ENCODE assay signal across 26 cellular contexts in genomic region chr10:5323446-5323845, GRCh38. TPM values are rescaled to one million over a fixed set of nuclear protein-coding genes. Genes with fewer than 3 reads are reported as not detected.
DNase-seq lines count a peak whose midpoint lies in the region; ATAC-seq, FAIRE-seq and TF ChIP-seq lines count a peak whose summit lies in the region.
"Had no signal": no experiment of that assay in that cellular context is flagged by ENCODE, and none has a peak within 500 bp of the region (broad histone marks: within the 10 kb centered on the region; RNA-seq: fewer than 3 reads in every experiment).

No MANE protein-coding gene starts in this region.

- no peaks in the 10 kb centered on the region for H3F3A ChIP-seq in GM23338 (replicated peaks; ENCODE audit: low read depth)

- H3K27ac Mint-ChIP-seq in GM23338: no peak overlapping the region
- H3K27ac Mint-ChIP-seq: CD14-positive monocyte; CD4-positive, alpha-beta memory T cell had no signal

- ATAC-seq in GM23338 (no peak), foreskin keratinocyte (no peak), HG02852 (IDR thresholded peaks at IDR 0.05; ENCODE audit: unreplicated experiment) (no peak)
- ATAC-seq: GM12878, K562 had no signal

- no peak for TF ChIP-seq CTCF in GM23338 (conservative IDR thresholded peaks at IDR 0.05; ENCODE audit: low read depth in 2 of 2)
- no peak for TF ChIP-seq CTCF in bronchial epithelial cell (IDR thresholded peaks at IDR 0.05; ENCODE audit: insufficient read depth, low read length, severe bottlenecking)
- no peak for TF ChIP-seq CTCF in foreskin keratinocyte (conservative IDR thresholded peaks at IDR 0.05)

- 0 out of 2 replicates have a peak, but pooled peaks cover 7% of the 10 kb centered on the region for H3K9me2 ChIP-seq in GM23338 (ENCODE audit: insufficient read depth)

- H3K4me2 ChIP-seq in GM23338: no peak overlapping the region
- H3K4me2 ChIP-seq: BLaER1 had no signal

- H3K36me3 Mint-ChIP-seq in GM23338 (ENCODE audit: low read depth): no peaks in the 10 kb centered on the region; the same call in 2 of the 3 replicates
- H3K36me3 Mint-ChIP-seq: CD14-positive monocyte had no signal

- H3K27me3 ChIP-seq in GM23338 (ENCODE audit: insufficient read depth) (no peaks in the 10 kb centered on the region), bronchial epithelial cell (ENCODE audit: control insufficient read depth, insufficient read depth, low read length) (no peaks in the 10 kb centered on the region), foreskin keratinocyte (no peaks in the 10 kb centered on the region)
- H3K27me3 ChIP-seq: BLaER1 had no signal

- peak; percentile 8 for DNase-seq in SIG-M5 treated with dmso at 0.1 percent for 504 hours (lab: John Stamatoyannopoulos, UW; ENCODE audit: unreplicated experiment)
- no peak for DNase-seq in SIG-M5 (lab: John Stamatoyannopoulos, UW)
- DNase-seq in GM23338 (ENCODE audit: low spot score): peak; percentile 12
- peak; percentile 55 for DNase-seq in bronchial epithelial cell (ENCODE audit: low read depth)
- DNase-seq in foreskin keratinocyte: peak; percentile 24 to 58
- DNase-seq in NCI-H2107 (lab: John Stamatoyannopoulos, UW): no peak
- DNase-seq in COLO668 (lab: John Stamatoyannopoulos, UW; ENCODE audit: unreplicated experiment): no peak
- DNase-seq: 8988T; CD4-positive, alpha-beta memory T cell; COR-L47; DMS79 treated with DMSO at 0.1 percent for 48 hours; GM23248; HCEC 1CT; IMR-90 had no signal

- H3K36me3 ChIP-seq in GM23338 (ENCODE audit: insufficient read depth): no peaks in the 10 kb centered on the region
- no peaks in the 10 kb centered on the region for H3K36me3 ChIP-seq in bronchial epithelial cell (ENCODE audit: control insufficient read depth, insufficient read depth, low read length)
- H3K36me3 ChIP-seq: BLaER1 had no signal

- H2AFZ ChIP-seq in GM23338: no peak overlapping the region
- H2AFZ ChIP-seq: GM23248 had no signal

- H4K20me1 ChIP-seq in GM23338 (replicated peaks; ENCODE audit: insufficient read depth): no peaks in the 10 kb centered on the region
- H4K20me1 ChIP-seq: BLaER1 had no signal

- no peak overlapping the region for H3K4me3 Mint-ChIP-seq in GM23338
- H3K4me3 Mint-ChIP-seq: CD14-positive monocyte; CD4-positive, alpha-beta memory T cell had no signal

- H3K4me3 ChIP-seq in GM23338: no peak overlapping the region
- no peak overlapping the region for H3K4me3 ChIP-seq in bronchial epithelial cell (ENCODE audit: low read depth, low read length)
- H3K4me3 ChIP-seq: BLaER1, GM12878, GM23248, K562 had no signal

- no peak for FAIRE-seq in bronchial epithelial cell (lab: Jason Lieb, UNC)
- FAIRE-seq: D721Med, GM12878, GM19239, H54, K562 had no signal

- H3K79me2 ChIP-seq in GM23338 (replicated peaks; ENCODE audit: insufficient read depth): no peaks in the 10 kb centered on the region

- no peaks in the 10 kb centered on the region; the same call in 2 of the 3 replicates for H3K4me1 Mint-ChIP-seq in GM23338

- peaks cover 3% of the 10 kb centered on the region for H3K27me3 Mint-ChIP-seq in GM23338 (ENCODE audit: insufficient read depth, low read depth, poor library complexity)
- H3K27me3 Mint-ChIP-seq: CD4-positive, alpha-beta memory T cell had no signal

- H3K4me1 ChIP-seq in GM23338 (ENCODE audit: insufficient read depth) (no peaks in the 10 kb centered on the region), foreskin keratinocyte (no peaks in the 10 kb centered on the region)

- H3K27ac ChIP-seq in GM23338 (ENCODE audit: low read depth) (no peak overlapping the region), foreskin keratinocyte (no peak overlapping the region)
- H3K27ac ChIP-seq: BLaER1, GM23248, HL-60 had no signal

- peaks cover 16% of the 10 kb centered on the region; the same call in 2 of the 3 replicates for H3K9me3 Mint-ChIP-seq in GM23338

TF ChIP-seq in GM23338, 12 proteins besides CTCF, POLR2A, EP300 and RAD21 (continues in another document):
- TF ChIP-seq ETS1 (IDR thresholded peaks at IDR 0.05): no peak
- TF ChIP-seq, protein P1, sequence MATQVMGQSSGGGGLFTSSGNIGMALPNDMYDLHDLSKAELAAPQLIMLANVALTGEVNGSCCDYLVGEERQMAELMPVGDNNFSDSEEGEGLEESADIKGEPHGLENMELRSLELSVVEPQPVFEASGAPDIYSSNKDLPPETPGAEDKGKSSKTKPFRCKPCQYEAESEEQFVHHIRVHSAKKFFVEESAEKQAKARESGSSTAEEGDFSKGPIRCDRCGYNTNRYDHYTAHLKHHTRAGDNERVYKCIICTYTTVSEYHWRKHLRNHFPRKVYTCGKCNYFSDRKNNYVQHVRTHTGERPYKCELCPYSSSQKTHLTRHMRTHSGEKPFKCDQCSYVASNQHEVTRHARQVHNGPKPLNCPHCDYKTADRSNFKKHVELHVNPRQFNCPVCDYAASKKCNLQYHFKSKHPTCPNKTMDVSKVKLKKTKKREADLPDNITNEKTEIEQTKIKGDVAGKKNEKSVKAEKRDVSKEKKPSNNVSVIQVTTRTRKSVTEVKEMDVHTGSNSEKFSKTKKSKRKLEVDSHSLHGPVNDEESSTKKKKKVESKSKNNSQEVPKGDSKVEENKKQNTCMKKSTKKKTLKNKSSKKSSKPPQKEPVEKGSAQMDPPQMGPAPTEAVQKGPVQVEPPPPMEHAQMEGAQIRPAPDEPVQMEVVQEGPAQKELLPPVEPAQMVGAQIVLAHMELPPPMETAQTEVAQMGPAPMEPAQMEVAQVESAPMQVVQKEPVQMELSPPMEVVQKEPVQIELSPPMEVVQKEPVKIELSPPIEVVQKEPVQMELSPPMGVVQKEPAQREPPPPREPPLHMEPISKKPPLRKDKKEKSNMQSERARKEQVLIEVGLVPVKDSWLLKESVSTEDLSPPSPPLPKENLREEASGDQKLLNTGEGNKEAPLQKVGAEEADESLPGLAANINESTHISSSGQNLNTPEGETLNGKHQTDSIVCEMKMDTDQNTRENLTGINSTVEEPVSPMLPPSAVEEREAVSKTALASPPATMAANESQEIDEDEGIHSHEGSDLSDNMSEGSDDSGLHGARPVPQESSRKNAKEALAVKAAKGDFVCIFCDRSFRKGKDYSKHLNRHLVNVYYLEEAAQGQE (IDR thresholded peaks at IDR 0.05; ENCODE audit: unreplicated experiment): no peak
- no peak for TF ChIP-seq EZH2 (IDR thresholded peaks at IDR 0.05; ENCODE audit: low read depth, unreplicated experiment)
- no peak for TF ChIP-seq JUNB (IDR thresholded peaks at IDR 0.05; ENCODE audit: unreplicated experiment)
- TF ChIP-seq ZNF331 (CRISPR knock-in tag; IDR thresholded peaks at IDR 0.05; ENCODE audit: low read depth): no peak
- no peak for TF ChIP-seq ZNF114 (CRISPR knock-in tag; IDR thresholded peaks at IDR 0.05)

RNA-seq across cellular contexts. Expression of gene UCN3, which starts 41.3 kb away (rescaled TPM):
- total RNA-seq in GM23338 (2014; rRNA removed; shearing (Covaris generic)): not detected in 2 replicates
- polyA plus RNA-seq in GM23338 (2016; fragmentation: Nextera tagmentation; extraction: Ambion mirVana) (not detected in 2 replicates), foreskin keratinocyte (not detected in 2 replicates)
- total RNA-seq in bronchial epithelial cell (not detected in 2 replicates), foreskin keratinocyte (not detected in 2 replicates)
- total RNA-seq: A673; CD4-positive, alpha-beta memory T cell; GM12878; GM23248; HT1080; IMR-90; K562 had no signal
- polyA plus RNA-seq: AG04450; CD14-positive monocyte; CD4-positive, alpha-beta memory T cell; GM12878; GM23248; IMR-90; K562 had no signal

Comparison
In these comparisons a context has a peak if more than half of its experiments do, and no peak if none do; other contexts are left out.
1. DNase-seq: peak in SIG-M5 treated with dmso at 0.1 percent for 504 hours (single experiment), GM23338 (single experiment), bronchial epithelial cell (single experiment) and foreskin keratinocyte (2 of 2); none in SIG-M5 (single experiment), NCI-H2107 (single experiment) and COLO668 (single experiment).